In the genomic region with DNA sequence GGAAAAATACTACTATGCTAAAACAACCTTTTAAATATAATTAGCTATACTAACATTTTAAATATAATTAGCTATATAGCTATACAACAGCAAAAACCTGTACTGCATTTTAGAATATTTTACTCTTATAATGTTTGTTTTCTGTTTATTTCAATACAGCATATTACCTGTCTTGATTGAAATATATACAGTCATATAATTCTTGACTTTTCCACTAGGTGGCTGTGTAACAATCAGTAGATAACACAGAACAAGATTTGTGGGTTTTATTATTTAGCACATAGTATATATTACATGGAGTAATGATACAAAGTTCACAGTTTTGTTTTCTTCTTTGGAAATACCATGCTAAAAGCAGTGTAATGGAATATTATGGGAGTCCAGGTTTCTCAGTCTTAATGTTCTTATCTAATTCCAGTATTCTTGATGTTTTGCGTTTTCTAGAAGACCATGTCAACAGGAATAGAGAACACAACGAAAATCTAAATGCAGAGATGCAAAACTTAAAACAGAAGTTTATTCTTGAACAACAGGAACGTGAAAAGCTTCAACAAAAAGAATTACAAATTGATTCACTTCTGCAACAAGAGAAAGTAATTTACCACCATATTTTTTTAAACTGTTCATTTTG, we compare ENCODE assay signal across 8 cellular contexts. TPM values are rescaled to one million over a fixed set of nuclear protein-coding genes. Genes with fewer than 3 reads are reported as not detected.
A peak's percentile ranks its signal among the peaks of the same experiment; 100 is the strongest.
DNase-seq lines count a peak whose midpoint lies in the region; ATAC-seq, FAIRE-seq and TF ChIP-seq lines count a peak whose summit lies in the region.

No MANE protein-coding gene starts in this region.

- no peak overlapping the region for H3K4me2 ChIP-seq in OCI-LY3 (ENCODE audit: low read length)

- ATAC-seq in GM19463 (IDR thresholded peaks at IDR 0.05; ENCODE audit: unreplicated experiment) (peak; percentile 85), HG02970 (IDR thresholded peaks at IDR 0.05; ENCODE audit: low FRiP score, unreplicated experiment) (no peak)

- POLR2A ChIA-PET in AG04450 (lab: Yijun Ruan, JAX), result interaction anchor here (1.1 kb wide), 1 partner anchor 13 kb away, joined by 4 read pairs; a partner anchor contains a TSS

- CTCF ChIA-PET in AG04450 (lab: Charles Lee), result interaction anchor here (0.6 to 3.9 kb wide), 7 partner anchors 8 to 35 kb away, joined by 3 to 27 read pairs (median 5); a partner anchor contains a TSS

- no peak overlapping the region for H3K9ac ChIP-seq in OCI-LY3 (ENCODE audit: low read length)

- FAIRE-seq in frontal cortex (lab: Jason Lieb, UNC), result peak; percentile 74

- H3K4me3 ChIP-seq in AG04450 (ENCODE audit: low read depth, low read length) (no peak overlapping the region), OCI-LY3 (ENCODE audit: low read length) (no peak overlapping the region), SJCRH30 (no peak overlapping the region)

- TF ChIP-seq CTCF in AG04450 (IDR thresholded peaks at IDR 0.05; ENCODE audit: low read depth, low read length) (peak; percentile 43), OCI-LY3 (IDR thresholded peaks at IDR 0.05; ENCODE audit: low read depth, low read length) (peak; percentile 46)

- H4K20me1 ChIP-seq in OCI-LY3 (ENCODE audit: insufficient read depth, low read length), result no peaks in the 10 kb centered on the region

- H3K9me3 ChIP-seq in AG04450 (ENCODE audit: control insufficient read depth, insufficient read depth, low read length) (no peaks in the 10 kb centered on the region), OCI-LY3 (ENCODE audit: insufficient read depth, low read length) (no peaks in the 10 kb centered on the region), SJCRH30 (replicated peaks) (no peaks in the 10 kb centered on the region)

- H3K27me3 ChIP-seq in AG04450 (ENCODE audit: control insufficient read depth, insufficient read depth, low read length) (no peaks in the 10 kb centered on the region), OCI-LY3 (ENCODE audit: low read depth, low read length) (no peaks in the 10 kb centered on the region), SJCRH30 (no peaks in the 10 kb centered on the region)

- H3K36me3 ChIP-seq in OCI-LY3 (replicated peaks; ENCODE audit: low read depth, low read length) (peaks cover 65% of the 10 kb centered on the region), SJCRH30 (peaks cover 73% of the 10 kb centered on the region)

- H3K4me1 ChIP-seq in OCI-LY3 (ENCODE audit: low read length) (no peaks in the 10 kb centered on the region), SJCRH30 (no peaks in the 10 kb centered on the region)

- no peak for DNase-seq in AG04450 (ENCODE audit: low read depth, low spot score)
- no peak for DNase-seq in frontal cortex (ENCODE audit: low spot score in 2 of 2)
- DNase-seq in SJCRH30, result no peak
- DNase-seq in retina, result no peak
- DNase-seq in activated CD8-positive, alpha-beta memory T cell treated with anti-CD3 and anti-CD28 coated beads for 24 hours, result no peak

- H3K79me2 ChIP-seq in OCI-LY3 (ENCODE audit: low read length), result no peaks in the 10 kb centered on the region

- H3K27ac ChIP-seq in AG04450 (ENCODE audit: low read depth, low read length), result no peak overlapping the region
- no peak overlapping the region for H3K27ac ChIP-seq in OCI-LY3 (ENCODE audit: low read length)
- H3K27ac ChIP-seq in SJCRH30, result no peak overlapping the region

- H2AFZ ChIP-seq in OCI-LY3 (ENCODE audit: low read depth, low read length), result no peak overlapping the region

RNA-seq across cellular contexts. Expression of a gene that starts 13.3 kb away (rescaled TPM):
- polyA plus RNA-seq in AG04450 (2011; rRNA removed), result 6.3 and 12.5 TPM in 2 replicates
- 1.6 and 2.5 TPM in 2 replicates for polyA minus RNA-seq in AG04450 (2011; rRNA and poly(A)+ RNA removed)
- 2.9 TPM for total RNA-seq in frontal cortex
- 74.1 and 92.5 TPM in 2 replicates for total RNA-seq in SJCRH30 (2014; rRNA removed; shearing (Covaris generic))

RNA-seq across cellular contexts. Expression of a gene that starts 13.8 kb away (rescaled TPM):
- polyA plus RNA-seq in AG04450 (2011; rRNA removed), result 3.8 and 5.6 TPM in 2 replicates
- 1.4 and 1.8 TPM in 2 replicates for polyA minus RNA-seq in AG04450 (2011; rRNA and poly(A)+ RNA removed)
- total RNA-seq in frontal cortex, result 17.5 TPM
- total RNA-seq in SJCRH30 (2014; rRNA removed; shearing (Covaris generic)), result 19.1 and 20.1 TPM in 2 replicates

RNA-seq across cellular contexts. Expression of a gene that starts 31.7 kb away (rescaled TPM):
- polyA plus RNA-seq in AG04450 (2011; rRNA removed), result 59.5 and 86.4 TPM in 2 replicates
- polyA minus RNA-seq in AG04450 (2011; rRNA and poly(A)+ RNA removed), result 54.3 and 61.9 TPM in 2 replicates
- 37.1 TPM for total RNA-seq in frontal cortex
- total RNA-seq in SJCRH30 (2014; rRNA removed; shearing (Covaris generic)), result 40.6 and 42.2 TPM in 2 replicates

RNA-seq across cellular contexts. Expression of a gene that starts 36.3 kb away (rescaled TPM):
- 236 and 325 TPM in 2 replicates for polyA plus RNA-seq in AG04450 (2011; rRNA removed)
- 156 and 253 TPM in 2 replicates for polyA minus RNA-seq in AG04450 (2011; rRNA and poly(A)+ RNA removed)
- total RNA-seq in frontal cortex, result 133 TPM
- total RNA-seq in SJCRH30 (2014; rRNA removed; shearing (Covaris generic)), result 199 and 202 TPM in 2 replicates

Comparison
In these comparisons a context has a peak if more than half of its experiments do, and no peak if none do; other contexts are left out.
1. RNA of a gene that starts 13.3 kb away (total RNA-seq): 74.1 to 92.5 TPM in SJCRH30; 2.9 TPM in frontal cortex (single experiment); every median in the first group is over 10 times any median in the second.